In genomic region chr15:73991726-73992593, GRCh38 we compare ENCODE assay signal across 8 cellular contexts. TPM values are rescaled to one million over a fixed set of nuclear protein-coding genes. Genes with fewer than 3 reads are reported as not detected.
DNase-seq lines count a peak whose midpoint lies in the region; ATAC-seq and FAIRE-seq lines count a peak whose summit lies in the region.

STOML1 (minus strand) TSS chr15:73992295; CDS start chr15:73992223, 72 bp downstream.

- H3K27ac ChIP-seq in angular gyrus (ENCODE audit: low read depth, low read length) (peak within 1 kb of the TSS; percentile 68), right cardiac atrium (ENCODE audit: low read length) (peak within 1 kb of the TSS; percentile 93)

- intact Hi-C loops in right cardiac atrium (cut with DNase I) = loop anchor here in 1 of 4 donors (5.0 kb wide), 1 partner anchor 50 kb away; no protein-coding TSS in a partner anchor

- DNase-seq in NCI-H1436 treated with DMSO at 0.1 percent for 48 hours (lab: John Stamatoyannopoulos, UW) (peak; percentile 44), T-helper 2 cell (peak; percentile 85 to 97 (median 90)), right cardiac atrium (peak; percentile 96 to 99 (median 98)), pulmonary artery endothelial cell (ENCODE audit: low read depth, low spot score) (peak; percentile 63), urothelium cell line (ENCODE audit: low spot score) (peak; percentile 93)

- ATAC-seq in GM18498 (IDR thresholded peaks at IDR 0.05; ENCODE audit: unreplicated experiment) (peak; percentile 79), HG02852 (IDR thresholded peaks at IDR 0.05; ENCODE audit: unreplicated experiment) (peak; percentile 67), right cardiac atrium (peak; percentile 90 to 91)

- no peaks in the 10 kb centered on the region for H3K9me3 ChIP-seq in right cardiac atrium (ENCODE audit: control insufficient read depth, low read length)

- under 1% methylated on average over 72 of the region's 72 CpGs for WGBS in right cardiac atrium

- peaks cover 15% of the 10 kb centered on the region for H3K4me1 ChIP-seq in right cardiac atrium (ENCODE audit: control insufficient read depth, insufficient read depth, low read length)

- H3K27me3 ChIP-seq in right cardiac atrium (ENCODE audit: control insufficient read depth, insufficient read depth) = no peaks in the 10 kb centered on the region

- peak; percentile 17 for FAIRE-seq in urothelium cell line (lab: Jason Lieb, UNC)

- peak within 1 kb of the TSS; percentile 85 for H3K4me3 ChIP-seq in right cardiac atrium (ENCODE audit: low read length)

RNA-seq across cellular contexts. Expression of gene STOML1, which starts in this region (rescaled TPM):
- total RNA-seq in right cardiac atrium (10 to 100 TPM; 14.9 to 19.0 (median 17.8) TPM), pulmonary artery endothelial cell (9.1 and 14.8 TPM in 2 replicates)
- polyA plus RNA-seq in right cardiac atrium = 24.3 TPM

Comparison
In these comparisons a context has a peak if more than half of its experiments do, and no peak if none do; other contexts are left out.
1. Peak in every context shown above with its lines: DNase-seq, ATAC-seq, H3K4me3 ChIP-seq and H3K27ac ChIP-seq.
2. DNase-seq: peak in every context shown above with its lines; median percentile 98 in right cardiac atrium; 93 in urothelium cell line; 90 in T-helper 2 cell; 63 in pulmonary artery endothelial cell; 44 in NCI-H1436 treated with DMSO at 0.1 percent for 48 hours.